Comparison of ENCODE assay signal across 9 cellular contexts in genomic region chr1:243495442-243496172, GRCh38.
DNase-seq lines count a peak whose midpoint lies in the region; ATAC-seq and TF ChIP-seq lines count a peak whose summit lies in the region.
"Had no signal": no experiment of that assay in that cellular context is flagged by ENCODE, and none has a peak within 500 bp of the region (broad histone marks: within the 10 kb centered on the region; RNA-seq: fewer than 3 reads in every experiment).

No MANE protein-coding gene starts in this region.

- H3K27ac ChIP-seq in left lung (peak overlapping the region; percentile 56 to 80), temporal lobe (ENCODE audit: low read depth, low read length) (peak overlapping the region; percentile 91)

- no peaks in the 10 kb centered on the region for H3K27me3 Mint-ChIP-seq in activated CD4-positive, alpha-beta memory T cell treated with anti-CD3 and anti-CD28 coated beads, Interleukin-2, amount 10 ng/mL, durations not matched to agents 7 days and 5 days

- no peak overlapping the region for H3K4me3 ChIP-seq in astrocyte of the spinal cord (ENCODE audit: low read depth, low read length)
- H3K4me3 ChIP-seq in left lung: peak overlapping the region in 1 of 2 donors; percentile 12

- DNase-seq in Kasumi-1 (lab: John Stamatoyannopoulos, UW) (peak; percentile 32 to 42), astrocyte of the spinal cord (ENCODE audit: low read depth, low spot score) (peak; percentile 56), left lung (no peak), activated gamma-delta T cell treated with Interleukin-2 at 50 U/mL for 16 hours (no peak)
- DNase-seq in activated CD4-positive, alpha-beta memory T cell treated with anti-CD3 and anti-CD28 coated beads, Interleukin-2, amount 10 ng/mL, durations not matched to agents 7 days and 5 days: no peak
- no peak for DNase-seq in activated CD4-positive, alpha-beta T cell treated with anti-CD3 and anti-CD28 coated beads for 48 hours
- DNase-seq: activated naive CD4-positive, alpha-beta T cell treated with Interleukin-2 at 50 U/mL for 16 hours had no signal

- intact Hi-C loops in left lung (cut with DNase I): no loop called here

- no peaks in the 10 kb centered on the region for H3K27me3 ChIP-seq in left lung

- H3K36me3 ChIP-seq in left lung: peaks cover 0 to 28% of the 10 kb centered on the region in 2 donors

- no peak overlapping the region for H3K27ac Mint-ChIP-seq in activated CD4-positive, alpha-beta memory T cell treated with anti-CD3 and anti-CD28 coated beads, Interleukin-2, amount 10 ng/mL, durations not matched to agents 7 days and 5 days

- H3K4me1 Mint-ChIP-seq in activated CD4-positive, alpha-beta memory T cell treated with anti-CD3 and anti-CD28 coated beads, Interleukin-2, amount 10 ng/mL, durations not matched to agents 7 days and 5 days: peaks cover 2% of the 10 kb centered on the region

- no peaks in the 10 kb centered on the region for H3K9me3 Mint-ChIP-seq in activated CD4-positive, alpha-beta memory T cell treated with anti-CD3 and anti-CD28 coated beads, Interleukin-2, amount 10 ng/mL, durations not matched to agents 7 days and 5 days

- in situ Hi-C loops in astrocyte of the spinal cord (cut with HindIII; ENCODE audit: low sequenced_read_pairs): no loop called here

- peaks cover 0 to 21% of the 10 kb centered on the region in 2 donors for H3K4me1 ChIP-seq in left lung

- POLR2A ChIA-PET in activated CD4-positive, alpha-beta memory T cell treated with anti-CD3 and anti-CD28 coated beads, Interleukin-2, amount 10 ng/mL, durations not matched to agents 7 days and 5 days (lab: Charles Lee): no interaction called here

- peaks cover 8% of the 10 kb centered on the region for H3K36me3 Mint-ChIP-seq in activated CD4-positive, alpha-beta memory T cell treated with anti-CD3 and anti-CD28 coated beads, Interleukin-2, amount 10 ng/mL, durations not matched to agents 7 days and 5 days (ENCODE audit: low read depth)

- no peak overlapping the region for H3K4me3 Mint-ChIP-seq in activated CD4-positive, alpha-beta memory T cell treated with anti-CD3 and anti-CD28 coated beads, Interleukin-2, amount 10 ng/mL, durations not matched to agents 7 days and 5 days

- H3K9me3 ChIP-seq in left lung: no peaks in the 10 kb centered on the region

- no peak for TF ChIP-seq CTCF in astrocyte of the spinal cord (IDR thresholded peaks at IDR 0.05; ENCODE audit: low read depth, low read length)
- no peak for TF ChIP-seq CTCF in left lung (IDR thresholded peaks at IDR 0.05)

- peak; percentile 65 for ATAC-seq in left lung
- no peak for ATAC-seq in HG03045 (IDR thresholded peaks at IDR 0.05; ENCODE audit: unreplicated experiment)

- CTCF ChIA-PET in activated CD4-positive, alpha-beta memory T cell treated with anti-CD3 and anti-CD28 coated beads, Interleukin-2, amount 10 ng/mL, durations not matched to agents 7 days and 5 days (lab: Charles Lee): no interaction called here

Comparison
In these comparisons a context has a peak if more than half of its experiments do, and no peak if none do; other contexts are left out.
1. DNase-seq: peak in Kasumi-1 (2 of 2) and astrocyte of the spinal cord (single experiment); none in left lung (0 of 2), activated gamma-delta T cell treated with Interleukin-2 at 50 U/mL for 16 hours (single experiment), activated CD4-positive, alpha-beta memory T cell treated with anti-CD3 and anti-CD28 coated beads, Interleukin-2, amount 10 ng/mL, durations not matched to agents 7 days and 5 days (single experiment) and activated CD4-positive, alpha-beta T cell treated with anti-CD3 and anti-CD28 coated beads for 48 hours (single experiment).